Comparison of ENCODE assay signal across 11 cellular contexts in genomic region chr6:37821449-37821848, GRCh38. TPM values are rescaled to one million over a fixed set of nuclear protein-coding genes. Genes with fewer than 3 reads are reported as not detected.
A peak's percentile ranks its signal among the peaks of the same experiment; 100 is the strongest.
DNase-seq lines count a peak whose midpoint lies in the region; ATAC-seq and TF ChIP-seq lines count a peak whose summit lies in the region.
"Had no signal": no experiment of that assay in that cellular context is flagged by ENCODE, and none has a peak within 500 bp of the region (broad histone marks: within the 10 kb centered on the region; RNA-seq: fewer than 3 reads in every experiment).

No MANE protein-coding gene starts in this region.

- no peak overlapping the region for H3K9ac ChIP-seq in HUES64 (ENCODE audit: low read depth, low read length)

- no peaks in the 10 kb centered on the region for H3K9me3 Mint-ChIP-seq in central memory CD8-positive, alpha-beta T cell
- no peaks in the 10 kb centered on the region for H3K9me3 Mint-ChIP-seq in naive B cell

- H3K27ac ChIP-seq in HUES64 (ENCODE audit: low read depth, low read length): no peak overlapping the region

- peaks cover 30% of the 10 kb centered on the region for H3K4me1 ChIP-seq in HUES64 (ENCODE audit: insufficient read depth, low read length)

- H3K4me3 ChIP-seq in BJ (ENCODE audit: low read depth, low read length) (peak overlapping the region; percentile 14; the same call in 1 of the 2 replicates), HUES64 (ENCODE audit: low read length) (peak overlapping the region; percentile 60; the same call in 1 of the 2 replicates)

- H3K4me1 Mint-ChIP-seq in central memory CD8-positive, alpha-beta T cell: peaks cover 65% of the 10 kb centered on the region
- H3K4me1 Mint-ChIP-seq in naive B cell: peaks cover 35 to 82% (median 53%) of the 10 kb centered on the region in 3 donors

- TF ChIP-seq CTCF in BJ (IDR thresholded peaks at IDR 0.05; ENCODE audit: insufficient read depth, low read depth, low read length): no peak

- H3K4me3 Mint-ChIP-seq in central memory CD8-positive, alpha-beta T cell: peak overlapping the region; percentile 92
- H3K4me3 Mint-ChIP-seq in naive B cell: peak overlapping the region in 7 of 8 donors; percentile 48 to 95 (median 91)

- H3K27ac Mint-ChIP-seq in central memory CD8-positive, alpha-beta T cell (ENCODE audit: low read depth): peak overlapping the region; percentile 92
- H3K27ac Mint-ChIP-seq in naive B cell: peak overlapping the region in 4 of 6 donors; percentile 10 to 97 (median 31)

- no peak for ATAC-seq in central memory CD8-positive, alpha-beta T cell (replicated peaks; ENCODE audit: extremely low read depth, poor library complexity, severe bottlenecking)
- no peak for ATAC-seq in naive B cell (ENCODE audit: low read depth in 2 of 2)

- no peaks in the 10 kb centered on the region for H3K9me3 ChIP-seq in HUES64 (ENCODE audit: insufficient read depth, low read depth, low read length)

- POLR2A ChIA-PET in BJ (lab: Charles Lee): no interaction called here

- peaks cover 16% of the 10 kb centered on the region for H3K36me3 Mint-ChIP-seq in central memory CD8-positive, alpha-beta T cell (ENCODE audit: insufficient read depth)
- H3K36me3 Mint-ChIP-seq in naive B cell: no peaks in the 10 kb centered on the region

- H3K36me3 ChIP-seq in BJ (ENCODE audit: control insufficient read depth, insufficient read depth, low read length): no peaks in the 10 kb centered on the region
- H3K36me3 ChIP-seq in HUES64 (ENCODE audit: insufficient read depth, low read length): no peaks in the 10 kb centered on the region

- H3K27me3 ChIP-seq in BJ (ENCODE audit: control insufficient read depth, insufficient read depth, low read length): no peaks in the 10 kb centered on the region
- H3K27me3 ChIP-seq in HUES64 (ENCODE audit: insufficient read depth, low read length): no peaks in the 10 kb centered on the region

- CTCF ChIA-PET in BJ (lab: Yijun Ruan, JAX): no interaction called here

- no peaks in the 10 kb centered on the region for H3K27me3 Mint-ChIP-seq in central memory CD8-positive, alpha-beta T cell
- H3K27me3 Mint-ChIP-seq in naive B cell: no peaks in the 10 kb centered on the region

- DNase-seq in BJ (ENCODE audit: low read depth) (no peak), naive B cell (no peak), DMS153 treated with DMSO at 0.1 percent for 48 hours (lab: John Stamatoyannopoulos, UW; ENCODE audit: unreplicated experiment) (no peak), dedifferentiated amniotic fluid mesenchymal stem cell (ENCODE audit: extremely low spot score) (no peak), inferior parietal cortex (ENCODE audit: extremely low spot score) (no peak), NAMALWA (ENCODE audit: low spot score) (no peak)
- DNase-seq in central memory CD8-positive, alpha-beta T cell (ENCODE audit: low spot score in 2 of 2): no peak
- DNase-seq: foreskin melanocyte, NCI-H146, occipital lobe had no signal

- WGBS in HUES64: 92% methylated on average over 7 of the region's 7 CpGs

RNA-seq across cellular contexts. Expression of gene ZFAND3, which starts 1.9 kb away (rescaled TPM):
- polyA plus RNA-seq in BJ (2011; rRNA removed) (15.5 and 21.8 TPM in 2 replicates), naive B cell (ENCODE audit: low read depth in 6 of 6) (1 to 10 TPM; 1.9 to 6.7 (median 4.4) TPM)
- polyA minus RNA-seq in BJ (2011; rRNA and poly(A)+ RNA removed): 31.2 and 42.8 TPM in 2 replicates
- polyA plus RNA-seq in HUES64 (2013, experiment 1 of 2): 56.6 TPM
- 63.7 TPM for polyA plus RNA-seq in HUES64 (2013, experiment 2 of 2)
